ENCODE assay signal across 1 cellular context in genomic region chr4:72314869-72315268, GRCh38.
TF ChIP-seq lines count a peak whose summit lies in the region.

No MANE protein-coding gene starts in this region.

TF ChIP-seq in HEK293, 187 proteins besides CTCF, POLR2A, EP300 and RAD21 (continued from another document):
- TF ChIP-seq PRDM10 (tag by site-specific recombination; IDR thresholded peaks at IDR 0.05) (no peak), ZNF660 (tag by site-specific recombination; IDR thresholded peaks at IDR 0.05) (peak; percentile 90), ZNF37A (tag by site-specific recombination; IDR thresholded peaks at IDR 0.05) (0 out of 2 replicates have a peak, but pooled peaks have one; percentile 25), ZNF112 (tag by site-specific recombination; IDR thresholded peaks at IDR 0.05) (peak; percentile 21; the same call in 1 of the 2 replicates), ZBTB44 (tag by site-specific recombination; IDR thresholded peaks at IDR 0.05) (peak; percentile 66; the same call in 1 of the 2 replicates), ZNF184 (tag by site-specific recombination; IDR thresholded peaks at IDR 0.05) (peak; percentile 30; the same call in 1 of the 2 replicates), ZNF449 (tag by site-specific recombination; IDR thresholded peaks at IDR 0.05) (no peak), ZNF830 (tag by site-specific recombination; IDR thresholded peaks at IDR 0.05; ENCODE audit: low read depth) (peak; percentile 50; the same call in 1 of the 2 replicates), ZNF529 (tag by site-specific recombination; IDR thresholded peaks at IDR 0.05; ENCODE audit: insufficient replicate concordance) (no peak), ZNF549 (tag by site-specific recombination; IDR thresholded peaks at IDR 0.05) (0 out of 2 replicates have a peak, but pooled peaks have one; percentile 30), ZNF48 (tag by site-specific recombination; IDR thresholded peaks at IDR 0.05) (no peak)
